Comparison of ENCODE assay signal across 8 cellular contexts in the genomic region with DNA sequence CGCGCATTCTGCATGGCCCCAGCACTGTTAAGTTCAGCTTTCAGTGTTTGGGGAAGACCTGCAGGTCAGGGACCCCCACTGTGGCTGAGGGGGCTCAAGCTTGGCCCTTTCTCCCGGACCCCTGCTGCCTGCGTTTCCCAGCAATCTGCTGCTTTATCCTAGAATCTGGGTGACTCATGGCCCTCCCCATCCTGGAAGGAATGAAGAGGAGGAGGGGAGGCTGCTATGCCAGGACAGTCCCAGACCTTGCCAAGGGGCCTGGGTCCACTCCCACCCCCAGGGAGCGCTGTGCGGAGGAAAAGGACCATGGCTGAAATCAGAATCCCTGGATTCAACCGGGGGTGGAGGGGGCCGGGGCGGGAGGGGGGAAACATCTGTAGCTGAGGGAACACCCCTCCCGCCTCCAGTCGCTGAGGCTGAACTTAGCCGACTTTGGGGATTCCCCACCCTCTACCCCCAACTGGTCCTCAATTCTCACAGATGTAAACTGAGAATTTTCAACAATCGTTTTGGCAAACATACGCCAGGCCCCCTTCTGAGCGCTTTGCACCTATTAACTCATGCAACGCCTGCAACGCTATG. TPM values are rescaled to one million over a fixed set of nuclear protein-coding genes. Genes with fewer than 3 reads are reported as not detected.
A peak's percentile ranks its signal among the peaks of the same experiment; 100 is the strongest.
DNase-seq lines count a peak whose midpoint lies in the region; TF ChIP-seq lines count a peak whose summit lies in the region.

No MANE protein-coding gene starts in this region.

- H4K20me1 ChIP-seq in DOHH2 (ENCODE audit: control insufficient read depth, insufficient read depth, low read depth, low read length) (no peaks in the 10 kb centered on the region), OCI-LY7 (ENCODE audit: insufficient read depth, low read length) (no peaks in the 10 kb centered on the region), neural cell (ENCODE audit: insufficient read depth) (no peaks in the 10 kb centered on the region)

- intact Hi-C loops in OCI-LY7 (cut with micrococcal nuclease; ENCODE audit: unreplicated experiment), result no loop called here
- intact Hi-C loops in testis (cut with DNase I; ENCODE audit: low total_unique reads), result no loop called here

- no peak for TF ChIP-seq RAD21 in neural cell (conservative IDR thresholded peaks at IDR 0.05)

- peak overlapping the region; percentile 49 for H3K4me3 Mint-ChIP-seq in endodermal cell

- H3K36me3 ChIP-seq in DOHH2 (ENCODE audit: control insufficient read depth, low read length) (no peaks in the 10 kb centered on the region), OCI-LY7 (ENCODE audit: insufficient read depth, low read length) (no peaks in the 10 kb centered on the region), endodermal cell (ENCODE audit: control insufficient read depth, insufficient read depth, low read length) (peaks cover 26% of the 10 kb centered on the region), neural cell (ENCODE audit: insufficient read depth, low read length) (no peaks in the 10 kb centered on the region), testis (ENCODE audit: low read depth, missing control alignments) (no peaks in the 10 kb centered on the region)

- no peak for TF ChIP-seq CTCF in DOHH2 (IDR thresholded peaks at IDR 0.05; ENCODE audit: low read depth, low read length, poor library complexity, severe bottlenecking)
- TF ChIP-seq CTCF in OCI-LY7 (conservative IDR thresholded peaks at IDR 0.05; ENCODE audit: low read length), result no peak
- TF ChIP-seq CTCF in endodermal cell (conservative IDR thresholded peaks at IDR 0.05), result peak; percentile 78
- no peak for TF ChIP-seq CTCF in neural cell (IDR thresholded peaks at IDR 0.05; ENCODE audit: poor library complexity, severe bottlenecking)
- TF ChIP-seq CTCF in testis (IDR thresholded peaks at IDR 0.05), result no peak

- H3K27ac ChIP-seq in DOHH2 (ENCODE audit: low read depth, low read length) (no peak overlapping the region), OCI-LY7 (ENCODE audit: low read depth, low read length, poor library complexity, severe bottlenecking) (no peak overlapping the region), endodermal cell (ENCODE audit: low read depth, low read length) (no peak overlapping the region), neural cell (ENCODE audit: low read length) (no peak overlapping the region), testis (no peak overlapping the region)

- BruUV-seq in OCI-LY7 (replicated peaks; lab: Mats Ljungman, UMichigan), result no TSS peak

- H3K4me1 Mint-ChIP-seq in endodermal cell, result peaks cover 5% of the 10 kb centered on the region

- H3F3A ChIP-seq in DOHH2 (ENCODE audit: control insufficient read depth, insufficient read depth) (no peaks in the 10 kb centered on the region), neural cell (ENCODE audit: insufficient read depth, low read length, poor library complexity, severe bottlenecking) (no peaks in the 10 kb centered on the region)

- CTCF ChIA-PET in OCI-LY7 (lab: Charles Lee; ENCODE audit: unreplicated experiment), result no interaction called here

- no peak for TF ChIP-seq EP300 in neural cell (conservative IDR thresholded peaks at IDR 0.05; ENCODE audit: poor library complexity, severe bottlenecking)

- H3K9me3 Mint-ChIP-seq in endodermal cell, result peaks cover 29% of the 10 kb centered on the region

- H3K4me3 ChIP-seq in DOHH2 (ENCODE audit: low read length), result peak overlapping the region; percentile 70
- no peak overlapping the region for H3K4me3 ChIP-seq in OCI-LY7 (ENCODE audit: low read depth, low read length, poor library complexity, severe bottlenecking)
- peak overlapping the region; percentile 78 for H3K4me3 ChIP-seq in endodermal cell (ENCODE audit: low read length)
- H3K4me3 ChIP-seq in neural cell (ENCODE audit: low read length), result peak overlapping the region; percentile 65
- peak overlapping the region in 1 of 2 donors; percentile 10 for H3K4me3 ChIP-seq in testis

- peaks cover 45% of the 10 kb centered on the region for H3K27me3 Mint-ChIP-seq in endodermal cell (ENCODE audit: insufficient read depth)

- H3K4me1 ChIP-seq in DOHH2 (ENCODE audit: control insufficient read depth, low read length) (peaks cover 5% of the 10 kb centered on the region), OCI-LY7 (ENCODE audit: insufficient read depth, low read length, poor library complexity, severe bottlenecking) (no peaks in the 10 kb centered on the region), endodermal cell (ENCODE audit: control insufficient read depth, insufficient read depth, low read length) (no peaks in the 10 kb centered on the region), testis (peaks cover 7% of the 10 kb centered on the region)

- H3K79me2 ChIP-seq in DOHH2 (ENCODE audit: control insufficient read depth, low read length) (no peaks in the 10 kb centered on the region), OCI-LY7 (ENCODE audit: insufficient read depth, low read depth, low read length) (no peaks in the 10 kb centered on the region), neural cell (replicated peaks; ENCODE audit: insufficient read depth, low read length) (no peaks in the 10 kb centered on the region)

- DNase-seq in OCI-LY7 (ENCODE audit: low spot score) (no peak), endodermal cell (peak; percentile 97), T-helper 9 cell (no peak), testis (no peak), NCI-H1417 treated with DMSO at 0.1 percent for 48 hours (lab: John Stamatoyannopoulos, UW) (no peak), SKM-1 treated with dmso at 0.1 percent for 144 hours (lab: John Stamatoyannopoulos, UW; ENCODE audit: unreplicated experiment) (no peak)

- no peak for TF ChIP-seq POLR2A in testis (IDR thresholded peaks at IDR 0.05)

- H3K27ac Mint-ChIP-seq in endodermal cell, result peak overlapping the region; percentile 94

- H3K27me3 ChIP-seq in DOHH2 (ENCODE audit: control insufficient read depth, low read length), result peaks cover 15% of the 10 kb centered on the region
- H3K27me3 ChIP-seq in endodermal cell (ENCODE audit: control insufficient read depth, insufficient read depth, low read length, poor library complexity, severe bottlenecking), result no peaks in the 10 kb centered on the region
- peaks cover 5% of the 10 kb centered on the region for H3K27me3 ChIP-seq in neural cell (ENCODE audit: insufficient read depth, low read depth, low read length)
- H3K27me3 ChIP-seq in testis, result no peaks in the 10 kb centered on the region

- WGBS in endodermal cell (ENCODE audit: insufficient coverage in 1 of 2, insufficient read length in 1 of 2), 2 experiments, result 1 to 3% methylated on average over 6 to 17 of the region's 17 CpGs
- 2 to 13% methylated on average over 11 to 17 of the region's 17 CpGs for WGBS in testis, 2 donors

- H3K9ac ChIP-seq in endodermal cell (ENCODE audit: extremely low read depth, low read length, poor library complexity, severe bottlenecking) (peak overlapping the region; percentile 53), neural cell (ENCODE audit: low read length) (no peak overlapping the region)

- H3K4me2 ChIP-seq in DOHH2 (ENCODE audit: low read length) (peak overlapping the region; percentile 90), OCI-LY7 (ENCODE audit: low read length) (peak overlapping the region; percentile 61), neural cell (ENCODE audit: low read length) (no peak overlapping the region)

- H3K9me3 ChIP-seq in DOHH2 (ENCODE audit: control insufficient read depth, insufficient read depth, low read length), result no peaks in the 10 kb centered on the region
- H3K9me3 ChIP-seq in OCI-LY7 (ENCODE audit: low read length), result no peaks in the 10 kb centered on the region
- H3K9me3 ChIP-seq in endodermal cell (ENCODE audit: control insufficient read depth, low read length), result peaks cover 16% of the 10 kb centered on the region
- H3K9me3 ChIP-seq in neural cell (ENCODE audit: low read length), result no peaks in the 10 kb centered on the region
- H3K9me3 ChIP-seq in testis, result no peaks in the 10 kb centered on the region

- H3K36me3 Mint-ChIP-seq in endodermal cell (ENCODE audit: low read depth), result peaks cover 33% of the 10 kb centered on the region

- POLR2A ChIA-PET in OCI-LY7 (lab: Charles Lee), result interaction anchor here (0.6 kb wide), 1 partner anchor 323 kb away, joined by 6 read pairs; no protein-coding TSS in a partner anchor

- H2AFZ ChIP-seq in OCI-LY7 (ENCODE audit: low read length), result peak overlapping the region; percentile 51; the same call in 1 of the 2 replicates
- H2AFZ ChIP-seq in neural cell (ENCODE audit: low read depth, low read length), result no peak overlapping the region

- H3K9me2 ChIP-seq in DOHH2 (replicated peaks; ENCODE audit: control insufficient read depth, low read length) (no peaks in the 10 kb centered on the region), OCI-LY7 (ENCODE audit: insufficient read depth, low read length) (no peaks in the 10 kb centered on the region), neural cell (ENCODE audit: insufficient read depth, low read length) (no peaks in the 10 kb centered on the region)

TF ChIP-seq in neural cell, 6 proteins besides CTCF, POLR2A, EP300 and RAD21 (continues in another document):
- TF ChIP-seq TAF1 (IDR thresholded peaks at IDR 0.05; ENCODE audit: low read depth), result no peak

RNA-seq across cellular contexts. Expression of gene ZNF114, which starts 20.6 kb away (rescaled TPM):
- not detected in 2 replicates for total RNA-seq in OCI-LY7 (2014; rRNA removed; shearing (Covaris generic))
- total RNA-seq in OCI-LY7 (2022) (not detected in 2 replicates), endodermal cell (10 to 100 TPM; 10.6 to 14.6 TPM), testis (1 to 10 TPM; 2.4 to 3.9 TPM)
- 7.0 TPM for polyA plus RNA-seq in endodermal cell (2013, experiment 1 of 2)
- 4.9 TPM for polyA plus RNA-seq in endodermal cell (2013, experiment 2 of 2)
- polyA plus RNA-seq in neural cell (1.6 and 4.4 TPM in 2 replicates), testis (ENCODE audit: insufficient read depth, low read depth, low replicate concordance) (0.22 TPM)
- polyA minus RNA-seq in neural cell, result 6.6 and 7.1 TPM in 2 replicates

RNA-seq across cellular contexts. Expression of gene CARD8, which starts 34.7 kb away (rescaled TPM):
- 51.0 and 52.5 TPM in 2 replicates for total RNA-seq in OCI-LY7 (2014; rRNA removed; shearing (Covaris generic))
- total RNA-seq in OCI-LY7 (2022) (56.1 and 82.9 TPM in 2 replicates), endodermal cell (10 to 100 TPM; 34.0 to 44.6 TPM), testis (10 to 100 TPM; 45.4 to 68.4 TPM)
- polyA plus RNA-seq in endodermal cell (2013, experiment 1 of 2), result 29.4 TPM
- 28.4 TPM for polyA plus RNA-seq in endodermal cell (2013, experiment 2 of 2)
- polyA plus RNA-seq in neural cell (21.4 and 23.0 TPM in 2 replicates), testis (ENCODE audit: insufficient read depth, low read depth, low replicate concordance) (53.9 TPM)
- 19.5 and 24.5 TPM in 2 replicates for polyA minus RNA-seq in neural cell

RNA-seq across cellular contexts. Expression of gene EMP3, which starts 34.9 kb away (rescaled TPM):
- 14.5 and 33.8 TPM in 2 replicates for total RNA-seq in OCI-LY7 (2014; rRNA removed; shearing (Covaris generic))
- total RNA-seq in OCI-LY7 (2022), result 21.1 and 23.1 TPM in 2 replicates
- total RNA-seq in endodermal cell, result 1 to 10 TPM; 3.5 TPM
- polyA plus RNA-seq in endodermal cell (2013, experiment 1 of 2), result 38.7 TPM
- polyA plus RNA-seq in endodermal cell (2013, experiment 2 of 2), result 37.9 TPM
- not detected in 2 replicates for polyA plus RNA-seq in neural cell
- polyA minus RNA-seq in neural cell, result not detected in 2 replicates
- 10 to 100 TPM; 28.6 to 31.3 TPM for total RNA-seq in testis
- 88.3 TPM for polyA plus RNA-seq in testis (ENCODE audit: insufficient read depth, low read depth, low replicate concordance)
